ENCODE assay signal across 20 cellular contexts in genomic region chr4:54837576-54838140, GRCh38.
"Had no signal": no experiment of that assay in that cellular context is flagged by ENCODE, and none has a peak within 500 bp of the region (broad histone marks: within the 10 kb centered on the region; RNA-seq: fewer than 3 reads in every experiment).

No MANE protein-coding gene starts in this region.

- H3K36me3 ChIP-seq: heart right ventricle, neutrophil, right lobe of liver, thoracic aorta, upper lobe of right lung had no signal

- ATAC-seq: activated T-cell treated with anti-CD3 and anti-CD28 coated beads, Interleukin-2, amount 50 U/mL, for 4 hours; effector memory CD8-positive, alpha-beta T cell; heart right ventricle; left ventricle myocardium superior; naive thymus-derived CD4-positive, alpha-beta T cell; right lobe of liver; stimulated activated memory B cell treated with anti-CD40 and anti-IgM and Interleukin-4, amounts not matched to agents 10 μg/mL and 1 μg/mL and 100 μg/mL, for 72 hours; upper lobe of right lung had no signal

- H2AFZ ChIP-seq: parathyroid adenoma had no signal

- H3K27ac ChIP-seq: heart right ventricle, neutrophil, parathyroid adenoma, right lobe of liver, thoracic aorta, upper lobe of right lung had no signal

- H3K36me3 Mint-ChIP-seq: immature natural killer cell; memory B cell; naive thymus-derived CD4-positive, alpha-beta T cell; stimulated activated memory B cell treated with anti-CD40 and anti-IgM and Interleukin-4, amounts not matched to agents 10 μg/mL and 1 μg/mL and 100 μg/mL, for 72 hours had no signal

- H3K27ac Mint-ChIP-seq: activated CD4-positive, alpha-beta T cell treated with anti-CD3 and anti-CD28 coated beads, Interleukin-2, amount 10 ng/mL, durations not matched to agents 24 days and 14 days; activated naive CD4-positive, alpha-beta T cell treated with anti-CD3 and anti-CD28 coated beads for 36 hours; effector memory CD8-positive, alpha-beta T cell; immature natural killer cell; memory B cell; stimulated activated memory B cell treated with anti-CD40 and anti-IgM and Interleukin-4, amounts not matched to agents 10 μg/mL and 1 μg/mL and 100 μg/mL, for 72 hours had no signal

- DNase-seq: activated CD4-positive, alpha-beta T cell treated with anti-CD3 and anti-CD28 coated beads, Interleukin-2, amount 10 ng/mL, durations not matched to agents 24 days and 14 days; activated CD8-positive, alpha-beta memory T cell treated with anti-CD3 and anti-CD28 coated beads, Interleukin-2, amount 50 U/mL, for 4 hours; activated naive CD4-positive, alpha-beta T cell treated with anti-CD3 and anti-CD28 coated beads for 36 hours; activated T-cell treated with anti-CD3 and anti-CD28 coated beads, Interleukin-2, amount 50 U/mL, for 4 hours; anterior cingulate cortex; effector memory CD8-positive, alpha-beta T cell; heart right ventricle; immature natural killer cell; left ventricle myocardium superior; naive thymus-derived CD4-positive, alpha-beta T cell; right lobe of liver; stimulated activated CD4-positive, alpha-beta T cell treated with anti-CD3 and anti-CD28 coated beads, Interleukin-4, amount 100 ng/mL, for 4 hours; T-helper 1 cell; T-helper 9 cell; upper lobe of right lung had no signal

- H3K9me3 ChIP-seq: neutrophil, right lobe of liver, thoracic aorta, upper lobe of right lung had no signal

- H3K4me1 Mint-ChIP-seq: activated CD4-positive, alpha-beta T cell treated with anti-CD3 and anti-CD28 coated beads, Interleukin-2, amount 10 ng/mL, durations not matched to agents 24 days and 14 days; memory B cell; stimulated activated memory B cell treated with anti-CD40 and anti-IgM and Interleukin-4, amounts not matched to agents 10 μg/mL and 1 μg/mL and 100 μg/mL, for 72 hours had no signal

- H3K4me1 ChIP-seq: parathyroid adenoma, right lobe of liver, upper lobe of right lung had no signal

- H3K9ac ChIP-seq: parathyroid adenoma had no signal

- H3K9me3 Mint-ChIP-seq: activated CD4-positive, alpha-beta T cell treated with anti-CD3 and anti-CD28 coated beads, Interleukin-2, amount 10 ng/mL, durations not matched to agents 24 days and 14 days; activated naive CD4-positive, alpha-beta T cell treated with anti-CD3 and anti-CD28 coated beads for 36 hours; activated T-cell treated with anti-CD3 and anti-CD28 coated beads, Interleukin-2, amount 50 U/mL, for 4 hours; immature natural killer cell; stimulated activated memory B cell treated with anti-CD40 and anti-IgM and Interleukin-4, amounts not matched to agents 10 μg/mL and 1 μg/mL and 100 μg/mL, for 72 hours had no signal

- H3K27me3 Mint-ChIP-seq: activated CD4-positive, alpha-beta T cell treated with anti-CD3 and anti-CD28 coated beads, Interleukin-2, amount 10 ng/mL, durations not matched to agents 24 days and 14 days; effector memory CD8-positive, alpha-beta T cell; memory B cell; naive thymus-derived CD4-positive, alpha-beta T cell; stimulated activated memory B cell treated with anti-CD40 and anti-IgM and Interleukin-4, amounts not matched to agents 10 μg/mL and 1 μg/mL and 100 μg/mL, for 72 hours had no signal

- H3K4me3 ChIP-seq: heart right ventricle, right lobe of liver, thoracic aorta, upper lobe of right lung had no signal

- H3K4me3 Mint-ChIP-seq: activated CD4-positive, alpha-beta T cell treated with anti-CD3 and anti-CD28 coated beads, Interleukin-2, amount 10 ng/mL, durations not matched to agents 24 days and 14 days; activated naive CD4-positive, alpha-beta T cell treated with anti-CD3 and anti-CD28 coated beads for 36 hours; activated T-cell treated with anti-CD3 and anti-CD28 coated beads, Interleukin-2, amount 50 U/mL, for 4 hours; effector memory CD8-positive, alpha-beta T cell; immature natural killer cell; memory B cell; naive thymus-derived CD4-positive, alpha-beta T cell; stimulated activated memory B cell treated with anti-CD40 and anti-IgM and Interleukin-4, amounts not matched to agents 10 μg/mL and 1 μg/mL and 100 μg/mL, for 72 hours had no signal

- H3K27me3 ChIP-seq: heart right ventricle, neutrophil, right lobe of liver, upper lobe of right lung had no signal

- H3K79me2 ChIP-seq: parathyroid adenoma had no signal
